10 cellular contexts compared by ENCODE assay signal in the genomic region with DNA sequence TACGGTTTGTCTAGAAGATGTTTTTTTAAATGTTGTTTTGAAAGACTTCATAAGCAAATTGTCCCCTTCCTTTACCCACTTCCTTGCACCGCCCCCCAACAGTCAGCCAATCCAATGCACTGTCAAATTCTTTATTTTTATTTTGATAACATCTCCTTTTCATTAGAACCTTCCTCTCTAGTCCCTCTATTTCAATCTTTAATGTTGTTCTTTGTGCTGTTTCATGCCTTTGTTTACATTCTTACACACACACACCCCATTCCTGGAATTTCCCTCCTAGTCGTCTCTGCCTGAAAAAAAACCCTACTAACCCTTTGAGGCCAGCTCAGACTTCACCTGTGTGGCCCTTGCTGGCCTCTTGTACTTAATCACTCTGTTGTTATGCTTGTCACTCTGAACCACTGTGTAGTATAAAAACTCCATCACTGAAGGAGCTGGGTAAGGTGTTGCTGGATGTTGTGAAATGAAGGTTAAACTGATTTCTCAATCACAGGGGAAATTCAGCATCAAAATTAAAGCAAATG.
DNase-seq lines count a peak whose midpoint lies in the region; ATAC-seq and TF ChIP-seq lines count a peak whose summit lies in the region.
"Had no signal": no experiment of that assay in that cellular context is flagged by ENCODE, and none has a peak within 500 bp of the region (broad histone marks: within the 10 kb centered on the region; RNA-seq: fewer than 3 reads in every experiment).

No MANE protein-coding gene starts in this region.

- no peak overlapping the region for H3K4me3 Mint-ChIP-seq in activated naive CD8-positive, alpha-beta T cell treated with anti-CD3 and anti-CD28 coated beads, Interleukin-2, amount 50 U/mL, for 24 hours

- peaks cover 11% of the 10 kb centered on the region for H3K27me3 Mint-ChIP-seq in activated naive CD8-positive, alpha-beta T cell treated with anti-CD3 and anti-CD28 coated beads, Interleukin-2, amount 50 U/mL, for 24 hours

- H2AFZ ChIP-seq in ACC112 (ENCODE audit: low read length, unreplicated experiment): peak overlapping the region; percentile 28

- H3K27ac Mint-ChIP-seq in activated naive CD8-positive, alpha-beta T cell treated with anti-CD3 and anti-CD28 coated beads, Interleukin-2, amount 50 U/mL, for 24 hours: peak overlapping the region; percentile 52

- no peak overlapping the region for H3K4me3 ChIP-seq in ACC112 (ENCODE audit: low read depth, low read length)
- no peak overlapping the region for H3K4me3 ChIP-seq in HEK293 (ENCODE audit: low read depth, low read length)

- peaks cover 69% of the 10 kb centered on the region for H3K4me1 Mint-ChIP-seq in activated naive CD8-positive, alpha-beta T cell treated with anti-CD3 and anti-CD28 coated beads, Interleukin-2, amount 50 U/mL, for 24 hours

- no peaks in the 10 kb centered on the region for H3K36me3 Mint-ChIP-seq in activated naive CD8-positive, alpha-beta T cell treated with anti-CD3 and anti-CD28 coated beads, Interleukin-2, amount 50 U/mL, for 24 hours (ENCODE audit: low read depth)

- CTCF ChIA-PET in HEK293 (lab: Yijun Ruan, JAX): no interaction called here

- ATAC-seq in activated naive CD8-positive, alpha-beta T cell treated with anti-CD3 and anti-CD28 coated beads, Interleukin-2, amount 50 U/mL, for 24 hours: peak; percentile 21
- no peak for ATAC-seq in GM18907 (IDR thresholded peaks at IDR 0.05; ENCODE audit: unreplicated experiment)
- no peak for ATAC-seq in HG02973 (IDR thresholded peaks at IDR 0.05; ENCODE audit: unreplicated experiment)
- no peak for ATAC-seq in HG03280 (IDR thresholded peaks at IDR 0.05; ENCODE audit: unreplicated experiment)

- no peak for TF ChIP-seq CTCF in HEK293 (tag by site-specific recombination; IDR thresholded peaks at IDR 0.05)

- H3K79me2 ChIP-seq in ACC112 (ENCODE audit: control insufficient read depth, insufficient read depth, low read length, unreplicated experiment): no peaks in the 10 kb centered on the region

- peaks cover 48% of the 10 kb centered on the region for H3K4me1 ChIP-seq in ACC112 (ENCODE audit: control insufficient read depth, insufficient read depth, low read length, unreplicated experiment)
- H3K4me1 ChIP-seq in HEK293 (ENCODE audit: control insufficient read depth, insufficient read depth, low read length): peaks cover 5% of the 10 kb centered on the region; the same call in 1 of the 2 replicates

- H3K27me3 ChIP-seq in ACC112 (ENCODE audit: insufficient read depth, low read length): no peaks in the 10 kb centered on the region

- no peak for DNase-seq in activated naive CD8-positive, alpha-beta T cell treated with anti-CD3 and anti-CD28 coated beads, Interleukin-2, amount 50 U/mL, for 24 hours
- DNase-seq in kidney tubule cell (ENCODE audit: low spot score): peak; percentile 94
- DNase-seq in amniotic stem cell (lab: John Stamatoyannopoulos, UW): no peak
- DNase-seq: CD8-positive, alpha-beta memory T cell; NCI-H1092 had no signal

- H3K9me3 Mint-ChIP-seq in activated naive CD8-positive, alpha-beta T cell treated with anti-CD3 and anti-CD28 coated beads, Interleukin-2, amount 50 U/mL, for 24 hours: no peaks in the 10 kb centered on the region

- H3K27ac ChIP-seq in ACC112 (ENCODE audit: low read depth, low read length): peak overlapping the region; percentile 76
- H3K27ac ChIP-seq in HEK293 (ENCODE audit: extremely low read depth, low read depth, low read length): no peak overlapping the region

- no peaks in the 10 kb centered on the region for H3K36me3 ChIP-seq in ACC112 (ENCODE audit: insufficient read depth, low read length)
- H3K36me3 ChIP-seq in HEK293 (ENCODE audit: control insufficient read depth in 2 of 2, insufficient read depth in 1 of 2, low read length in 2 of 2): no peaks in the 10 kb centered on the region

- no peaks in the 10 kb centered on the region for H3K9me3 ChIP-seq in HEK293 (ENCODE audit: control insufficient read depth, insufficient read depth, low read depth, low read length)

- POLR2A ChIA-PET in HEK293 (lab: Yijun Ruan, JAX): no interaction called here

TF ChIP-seq in HEK293, 187 proteins besides CTCF, POLR2A, EP300 and RAD21:
- TF ChIP-seq ZNF23 (tag by site-specific recombination; IDR thresholded peaks at IDR 0.05; ENCODE audit: borderline replicate concordance): no peak
- TF ChIP-seq KLF10 (tag by site-specific recombination; IDR thresholded peaks at IDR 0.05): no peak
- no peak for TF ChIP-seq ZNF544 (tag by site-specific recombination; IDR thresholded peaks at IDR 0.05)
- TF ChIP-seq BCL11B (tag by site-specific recombination; IDR thresholded peaks at IDR 0.05; ENCODE audit: low read depth): no peak
- TF ChIP-seq MEIS1 (CRISPR knock-in tag; IDR thresholded peaks at IDR 0.05; ENCODE audit: borderline replicate concordance): 0 out of 2 replicates have a peak, but pooled peaks have one; percentile 31
- no peak for TF ChIP-seq ZNF394 (tag by site-specific recombination; IDR thresholded peaks at IDR 0.05; ENCODE audit: borderline replicate concordance)
TF ChIP-seq in HEK293: peak in this region for 1.
